Comparison of ENCODE assay signal across 8 cellular contexts in genomic region chr22:41832553-41833368, GRCh38. TPM values are rescaled to one million over a fixed set of nuclear protein-coding genes. Genes with fewer than 3 reads are reported as not detected.
DNase-seq lines count a peak whose midpoint lies in the region; ATAC-seq and TF ChIP-seq lines count a peak whose summit lies in the region.

TSS of gene SREBF2 (plus strand) at chr22:41833105. CDS start at chr22:41833271, 166 bp downstream.

- TF ChIP-seq CTCF in GM13977 (IDR thresholded peaks at IDR 0.05; ENCODE audit: extremely low read depth, insufficient read depth, missing control alignments) (no peak), upper lobe of right lung (IDR thresholded peaks at IDR 0.05) (peak; percentile 5)

- H3K9me3 Mint-ChIP-seq in T-helper 1 cell treated with Interleukin-12 subunit alpha and Interleukin-12 subunit beta and Interleukin-4 antibody, amounts not matched to agents 30 μg/mL and 1 μg/mL, for 36 hours: no peaks in the 10 kb centered on the region

- intact Hi-C loops in left cardiac atrium (cut with DNase I): no loop called here
- intact Hi-C loops in posterior vena cava (cut with DNase I): no loop called here
- intact Hi-C loops in upper lobe of right lung (cut with DNase I): no loop called here

- peak within 1 kb of the TSS; percentile 85 for H3K4me3 ChIP-seq in upper lobe of right lung

- no peaks in the 10 kb centered on the region for H3K27me3 ChIP-seq in upper lobe of right lung

- peaks cover 34% of the 10 kb centered on the region for H3K36me3 Mint-ChIP-seq in T-helper 1 cell treated with Interleukin-12 subunit alpha and Interleukin-12 subunit beta and Interleukin-4 antibody, amounts not matched to agents 30 μg/mL and 1 μg/mL, for 36 hours (ENCODE audit: low read depth)

- DNase-seq in GM13977 (ENCODE audit: low spot score): peak; percentile 98
- peak; percentile 98 for DNase-seq in NCI-H1694 (lab: John Stamatoyannopoulos, UW)
- DNase-seq in amniotic stem cell (lab: John Stamatoyannopoulos, UW): peak; percentile 97
- peak; percentile 100 for DNase-seq in left cardiac atrium
- peak; percentile 100 for DNase-seq in posterior vena cava (ENCODE audit: low spot score)
- peak; percentile 100 for DNase-seq in upper lobe of right lung

- peaks cover 43% of the 10 kb centered on the region for H3K4me1 Mint-ChIP-seq in T-helper 1 cell treated with Interleukin-12 subunit alpha and Interleukin-12 subunit beta and Interleukin-4 antibody, amounts not matched to agents 30 μg/mL and 1 μg/mL, for 36 hours (ENCODE audit: low read depth)

- peak within 1 kb of the TSS; percentile 92 for H3K27ac ChIP-seq in upper lobe of right lung

- in situ Hi-C loops in GM13977 (cut with MboI; ENCODE audit: low pct_unique_long_range_greater_than_20kb, low sequenced_read_pairs, unreplicated experiment): loop anchor here (10.0 kb wide), 1 partner anchor 112 kb away; the partner anchor contains the start of gene CENPM

- H3K4me1 ChIP-seq in upper lobe of right lung: peaks cover 13% of the 10 kb centered on the region

- H3K4me3 Mint-ChIP-seq in T-helper 1 cell treated with Interleukin-12 subunit alpha and Interleukin-12 subunit beta and Interleukin-4 antibody, amounts not matched to agents 30 μg/mL and 1 μg/mL, for 36 hours: peak within 1 kb of the TSS; percentile 98

- peak within 1 kb of the TSS; percentile 99 for H3K27ac Mint-ChIP-seq in T-helper 1 cell treated with Interleukin-12 subunit alpha and Interleukin-12 subunit beta and Interleukin-4 antibody, amounts not matched to agents 30 μg/mL and 1 μg/mL, for 36 hours

- ATAC-seq in HG02884 (IDR thresholded peaks at IDR 0.05; ENCODE audit: unreplicated experiment) (peak; percentile 79), left cardiac atrium (peak; percentile 97), upper lobe of right lung (peak; percentile 96)

- peaks cover 8% of the 10 kb centered on the region for H3K36me3 ChIP-seq in upper lobe of right lung

- H3K27me3 Mint-ChIP-seq in T-helper 1 cell treated with Interleukin-12 subunit alpha and Interleukin-12 subunit beta and Interleukin-4 antibody, amounts not matched to agents 30 μg/mL and 1 μg/mL, for 36 hours (ENCODE audit: low read depth): no peaks in the 10 kb centered on the region

- no peaks in the 10 kb centered on the region for H3K9me3 ChIP-seq in upper lobe of right lung

RNA-seq across cellular contexts. Expression of gene SREBF2, which starts in this region (rescaled TPM):
- 10 to 100 TPM; 58.7 to 84.0 TPM for total RNA-seq in left cardiac atrium
- 10 to 100 TPM; 48.3 to 52.0 TPM for total RNA-seq in posterior vena cava
- 156 TPM for total RNA-seq in upper lobe of right lung

Comparison
In these comparisons a context has a peak if more than half of its experiments do, and no peak if none do; other contexts are left out.
1. Peak in every context shown above with its lines: DNase-seq, ATAC-seq, H3K4me3 ChIP-seq and H3K27ac ChIP-seq.